21 cellular contexts compared by ENCODE assay signal in genomic region chr5:174920906-174921550, GRCh38.
DNase-seq lines count a peak whose midpoint lies in the region; ATAC-seq and TF ChIP-seq lines count a peak whose summit lies in the region.
"Had no signal": no experiment of that assay in that cellular context is flagged by ENCODE, and none has a peak within 500 bp of the region (broad histone marks: within the 10 kb centered on the region; RNA-seq: fewer than 3 reads in every experiment).

No MANE protein-coding gene starts in this region.

- peaks cover 7 to 17% (median 11%) of the 10 kb centered on the region in 5 donors for H3K27me3 Mint-ChIP-seq in naive thymus-derived CD4-positive, alpha-beta T cell
- peaks cover 4% of the 10 kb centered on the region for H3K27me3 Mint-ChIP-seq in type B pancreatic cell

- H3K9me3 Mint-ChIP-seq in naive thymus-derived CD4-positive, alpha-beta T cell, result peaks cover 0 to 1% (median 0%) of the 10 kb centered on the region in 11 donors
- no peaks in the 10 kb centered on the region for H3K9me3 Mint-ChIP-seq in type B pancreatic cell
- H3K9me3 Mint-ChIP-seq: activated CD4-positive, alpha-beta T cell treated with anti-CD3 and anti-CD28 coated beads, Interleukin-2, amount 10 ng/mL, durations not matched to agents 7 days and 5 days had no signal

- H3K36me3 Mint-ChIP-seq in naive thymus-derived CD4-positive, alpha-beta T cell, result no peaks in the 10 kb centered on the region
- H3K36me3 Mint-ChIP-seq in type B pancreatic cell, result no peaks in the 10 kb centered on the region

- CTCF ChIA-PET in naive thymus-derived CD4-positive, alpha-beta T cell (lab: Charles Lee), result no interaction called here

- no peak for ATAC-seq in naive thymus-derived CD4-positive, alpha-beta T cell
- no peak for ATAC-seq in sciatic nerve
- ATAC-seq: stimulated activated naive CD8-positive, alpha-beta T cell treated with anti-CD3 and anti-CD28 coated beads, Interleukin-15, Interleukin-2, amounts not matched to agents 100 U/mL and 50 U/mL, for 24 hours had no signal

- TF ChIP-seq CTCF in left ventricle myocardium inferior (IDR thresholded peaks at IDR 0.05; ENCODE audit: borderline replicate concordance) (no peak), cardiac fibroblast (IDR thresholded peaks at IDR 0.05; ENCODE audit: low read depth, low read length) (no peak), type B pancreatic cell (conservative IDR thresholded peaks at IDR 0.05) (no peak)

- POLR2A ChIA-PET in naive thymus-derived CD4-positive, alpha-beta T cell (lab: Charles Lee), result no interaction called here

- H3K4me3 Mint-ChIP-seq in naive thymus-derived CD4-positive, alpha-beta T cell, result peak overlapping the region in 1 of 10 donors; percentile 23
- no peak overlapping the region for H3K4me3 Mint-ChIP-seq in type B pancreatic cell
- H3K4me3 Mint-ChIP-seq: activated CD4-positive, alpha-beta T cell treated with anti-CD3 and anti-CD28 coated beads, Interleukin-2, amount 10 ng/mL, durations not matched to agents 7 days and 5 days had no signal

- H3K9me3 ChIP-seq in left ventricle myocardium inferior (replicated peaks), result no peaks in the 10 kb centered on the region
- no peaks in the 10 kb centered on the region for H3K9me3 ChIP-seq in naive thymus-derived CD4-positive, alpha-beta T cell (ENCODE audit: control insufficient read depth in 2 of 3, low read length in 3 of 3)
- H3K9me3 ChIP-seq: BLaER1 treated with 17β-estradiol and CSF1 and Interleukin-3, amounts not matched to agents 10 nM and 100 nM; sigmoid colon had no signal

- no peak for DNase-seq in left ventricle myocardium inferior
- DNase-seq in cardiac septum (ENCODE audit: low spot score), result no peak
- DNase-seq in cardiac fibroblast (ENCODE audit: low read depth in 2 of 2), result peak; percentile 10 to 13
- peak; percentile 60 for DNase-seq in iPS-NIHi11 (ENCODE audit: low spot score)
- DNase-seq in DMS53 (lab: John Stamatoyannopoulos, UW), result no peak
- DNase-seq in naive thymus-derived CD4-positive, alpha-beta T cell, result no peak
- DNase-seq in sciatic nerve (ENCODE audit: low spot score), result no peak
- DNase-seq in type B pancreatic cell (ENCODE audit: extremely low spot score, unreplicated experiment), result no peak
- DNase-seq: activated CD4-positive, alpha-beta T cell treated with anti-CD3 and anti-CD28 coated beads, Interleukin-2, amount 10 ng/mL, durations not matched to agents 7 days and 5 days; activated CD8-positive, alpha-beta memory T cell treated with anti-CD3 and anti-CD28 coated beads, Interleukin-2, amount 50 U/mL, for 48 hours; amniotic stem cell; GDM1; GOT3; NCI-H1417 treated with DMSO at 0.1 percent for 48 hours; NCI-H2171 treated with DMSO at 0.1 percent for 48 hours; NCI-H526 treated with DMSO at 0.1 percent for 48 hours; Right ventricle myocardium superior; sigmoid colon; stimulated activated CD4-positive, alpha-beta T cell treated with anti-CD3 and anti-CD28 coated beads, Interleukin-1b, Interleukin-23, amount 100 ng/mL, for 48 hours; stimulated activated naive CD8-positive, alpha-beta T cell treated with anti-CD3 and anti-CD28 coated beads, Interleukin-15, Interleukin-2, amounts not matched to agents 100 U/mL and 50 U/mL, for 24 hours had no signal

- no peaks in the 10 kb centered on the region for H3K4me1 ChIP-seq in left ventricle myocardium inferior
- no peaks in the 10 kb centered on the region for H3K4me1 ChIP-seq in naive thymus-derived CD4-positive, alpha-beta T cell (ENCODE audit: control insufficient read depth in 2 of 2, insufficient read depth in 2 of 2, low read length in 2 of 2)
- H3K4me1 ChIP-seq: BLaER1 treated with 17β-estradiol and CSF1 and Interleukin-3, amounts not matched to agents 10 nM and 100 nM; sigmoid colon had no signal

- no peak overlapping the region for H3K27ac Mint-ChIP-seq in naive thymus-derived CD4-positive, alpha-beta T cell
- no peak overlapping the region for H3K27ac Mint-ChIP-seq in type B pancreatic cell
- H3K27ac Mint-ChIP-seq: activated CD4-positive, alpha-beta T cell treated with anti-CD3 and anti-CD28 coated beads, Interleukin-2, amount 10 ng/mL, durations not matched to agents 7 days and 5 days had no signal

- H3K4me3 ChIP-seq in left ventricle myocardium inferior, result peak overlapping the region; percentile 50
- peak overlapping the region in 1 of 2 donors; percentile 33 for H3K4me3 ChIP-seq in cardiac fibroblast (replicated peaks in 1 of 2; ENCODE audit: low read depth in 2 of 2, low read length in 2 of 2)
- H3K4me3 ChIP-seq in naive thymus-derived CD4-positive, alpha-beta T cell (ENCODE audit: low read length), result no peak overlapping the region
- H3K4me3 ChIP-seq: BLaER1 treated with 17β-estradiol and CSF1 and Interleukin-3, amounts not matched to agents 10 nM and 100 nM; sigmoid colon had no signal

- H3K27me3 ChIP-seq in left ventricle myocardium inferior (ENCODE audit: low read depth), result peaks cover 12% of the 10 kb centered on the region
- H3K27me3 ChIP-seq in naive thymus-derived CD4-positive, alpha-beta T cell (ENCODE audit: control insufficient read depth in 2 of 2, insufficient read depth in 2 of 2, low read length in 2 of 2), result no peaks in the 10 kb centered on the region
- H3K27me3 ChIP-seq: BLaER1 treated with 17β-estradiol and CSF1 and Interleukin-3, amounts not matched to agents 10 nM and 100 nM; sigmoid colon had no signal

- H3K36me3 ChIP-seq in left ventricle myocardium inferior, result no peaks in the 10 kb centered on the region
- H3K36me3 ChIP-seq in naive thymus-derived CD4-positive, alpha-beta T cell (ENCODE audit: control insufficient read depth in 2 of 3, insufficient read depth in 3 of 3, low read length in 3 of 3), result no peaks in the 10 kb centered on the region
- H3K36me3 ChIP-seq: BLaER1 treated with 17β-estradiol and CSF1 and Interleukin-3, amounts not matched to agents 10 nM and 100 nM; sigmoid colon had no signal

- no peak overlapping the region for H3K27ac ChIP-seq in left ventricle myocardium inferior (replicated peaks)
- no peak overlapping the region for H3K27ac ChIP-seq in naive thymus-derived CD4-positive, alpha-beta T cell (ENCODE audit: low read depth, low read length)
- H3K27ac ChIP-seq: BLaER1 treated with 17β-estradiol and CSF1 and Interleukin-3, amounts not matched to agents 10 nM and 100 nM; sigmoid colon had no signal

- peaks cover 0 to 8% (median 0%) of the 10 kb centered on the region in 7 donors for H3K4me1 Mint-ChIP-seq in naive thymus-derived CD4-positive, alpha-beta T cell
- H3K4me1 Mint-ChIP-seq in type B pancreatic cell (ENCODE audit: unreplicated experiment), result peaks cover 9% of the 10 kb centered on the region
- H3K4me1 Mint-ChIP-seq: activated CD4-positive, alpha-beta T cell treated with anti-CD3 and anti-CD28 coated beads, Interleukin-2, amount 10 ng/mL, durations not matched to agents 7 days and 5 days had no signal

- intact Hi-C loops in left ventricle myocardium inferior (cut with micrococcal nuclease) (no loop called here), cardiac septum (cut with DNase I) (no loop called here), sciatic nerve (cut with DNase I) (no loop called here)
- intact Hi-C loops in naive thymus-derived CD4-positive, alpha-beta T cell (cut with micrococcal nuclease), result loop anchor here in 1 of 2 donors (5.0 kb wide), 1 partner anchor 504 kb away; no protein-coding TSS in a partner anchor

Comparison
In these comparisons a context has a peak if more than half of its experiments do, and no peak if none do; other contexts are left out.
1. DNase-seq: peak in cardiac fibroblast (2 of 2) and iPS-NIHi11 (single experiment); none in left ventricle myocardium inferior (single experiment), cardiac septum (single experiment), DMS53 (single experiment), naive thymus-derived CD4-positive, alpha-beta T cell (0 of 9), sciatic nerve (single experiment) and type B pancreatic cell (single experiment).